In the genomic region with DNA sequence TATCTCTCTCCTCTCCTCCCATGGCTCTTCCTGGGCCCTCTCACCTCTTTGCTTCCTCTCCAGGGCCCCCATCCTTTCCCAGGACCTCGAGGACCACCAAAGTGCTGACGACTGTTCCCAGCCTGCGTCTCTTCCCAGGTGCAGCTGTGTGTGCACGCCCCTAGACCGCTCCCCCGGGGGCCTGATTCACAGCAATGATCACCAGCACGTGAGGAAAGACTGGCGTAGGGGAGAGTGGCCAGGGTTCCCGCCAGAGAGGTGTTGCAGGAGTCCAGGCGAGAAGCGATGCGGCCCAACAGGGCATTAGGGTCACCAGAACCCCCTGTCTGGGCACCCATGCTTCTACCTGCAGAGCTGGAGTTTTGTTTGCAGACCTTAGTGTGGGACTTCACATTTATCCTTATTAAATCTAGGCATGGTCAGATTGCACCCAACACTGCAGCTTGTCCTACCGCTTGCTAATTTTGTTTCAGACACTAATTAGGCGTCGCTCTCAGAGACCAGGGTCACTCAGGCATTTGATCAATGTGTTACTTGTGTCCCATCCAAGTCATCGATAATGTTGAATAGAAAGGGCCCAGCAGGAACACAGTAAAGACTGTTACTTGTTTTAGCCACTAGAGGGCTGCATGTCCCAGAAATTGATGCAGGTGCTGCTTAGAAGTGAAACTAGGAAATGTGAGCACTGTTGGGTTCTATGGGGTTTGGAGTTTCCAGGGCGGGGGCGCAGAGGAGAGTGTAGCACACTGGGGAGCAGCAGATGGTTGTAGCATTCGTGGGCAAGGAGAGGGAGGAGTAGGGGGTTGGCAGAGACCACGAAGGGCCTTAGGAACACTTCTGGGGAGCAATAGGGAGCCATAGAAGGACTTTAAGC, we compare ENCODE assay signal across 1 cellular context.
TF ChIP-seq lines count a peak whose summit lies in the region.

No MANE protein-coding gene starts in this region.

TF ChIP-seq in HepG2, 621 proteins besides CTCF, POLR2A, EP300 and RAD21 (continued from another document):
- 0 out of 2 replicates have a peak, but pooled peaks have one; percentile 19 for TF ChIP-seq HOMEZ (CRISPR knock-in tag; IDR thresholded peaks at IDR 0.05; ENCODE audit: low read depth)
- TF ChIP-seq ZFP37 (CRISPR knock-in tag; IDR thresholded peaks at IDR 0.05; ENCODE audit: borderline replicate concordance), result no peak
- TF ChIP-seq, protein P1, sequence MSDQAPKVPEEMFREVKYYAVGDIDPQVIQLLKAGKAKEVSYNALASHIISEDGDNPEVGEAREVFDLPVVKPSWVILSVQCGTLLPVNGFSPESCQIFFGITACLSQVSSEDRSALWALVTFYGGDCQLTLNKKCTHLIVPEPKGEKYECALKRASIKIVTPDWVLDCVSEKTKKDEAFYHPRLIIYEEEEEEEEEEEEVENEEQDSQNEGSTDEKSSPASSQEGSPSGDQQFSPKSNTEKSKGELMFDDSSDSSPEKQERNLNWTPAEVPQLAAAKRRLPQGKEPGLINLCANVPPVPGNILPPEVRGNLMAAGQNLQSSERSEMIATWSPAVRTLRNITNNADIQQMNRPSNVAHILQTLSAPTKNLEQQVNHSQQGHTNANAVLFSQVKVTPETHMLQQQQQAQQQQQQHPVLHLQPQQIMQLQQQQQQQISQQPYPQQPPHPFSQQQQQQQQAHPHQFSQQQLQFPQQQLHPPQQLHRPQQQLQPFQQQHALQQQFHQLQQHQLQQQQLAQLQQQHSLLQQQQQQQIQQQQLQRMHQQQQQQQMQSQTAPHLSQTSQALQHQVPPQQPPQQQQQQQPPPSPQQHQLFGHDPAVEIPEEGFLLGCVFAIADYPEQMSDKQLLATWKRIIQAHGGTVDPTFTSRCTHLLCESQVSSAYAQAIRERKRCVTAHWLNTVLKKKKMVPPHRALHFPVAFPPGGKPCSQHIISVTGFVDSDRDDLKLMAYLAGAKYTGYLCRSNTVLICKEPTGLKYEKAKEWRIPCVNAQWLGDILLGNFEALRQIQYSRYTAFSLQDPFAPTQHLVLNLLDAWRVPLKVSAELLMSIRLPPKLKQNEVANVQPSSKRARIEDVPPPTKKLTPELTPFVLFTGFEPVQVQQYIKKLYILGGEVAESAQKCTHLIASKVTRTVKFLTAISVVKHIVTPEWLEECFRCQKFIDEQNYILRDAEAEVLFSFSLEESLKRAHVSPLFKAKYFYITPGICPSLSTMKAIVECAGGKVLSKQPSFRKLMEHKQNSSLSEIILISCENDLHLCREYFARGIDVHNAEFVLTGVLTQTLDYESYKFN (CRISPR knock-in tag; conservative IDR thresholded peaks at IDR 0.05), result 0 out of 2 replicates have a peak, but pooled peaks have one; percentile 30
- no peak for TF ChIP-seq ATF1 (CRISPR knock-in tag; IDR thresholded peaks at IDR 0.05)
- TF ChIP-seq ELF4 (CRISPR knock-in tag; IDR thresholded peaks at IDR 0.05; ENCODE audit: borderline replicate concordance), result no peak
- no peak for TF ChIP-seq ATRX (CRISPR knock-in tag; IDR thresholded peaks at IDR 0.05; ENCODE audit: borderline replicate concordance)
- 0 out of 2 replicates have a peak, but pooled peaks have one; percentile 37 for TF ChIP-seq ZBTB7A (CRISPR knock-in tag; IDR thresholded peaks at IDR 0.05)
- TF ChIP-seq, protein P2, sequence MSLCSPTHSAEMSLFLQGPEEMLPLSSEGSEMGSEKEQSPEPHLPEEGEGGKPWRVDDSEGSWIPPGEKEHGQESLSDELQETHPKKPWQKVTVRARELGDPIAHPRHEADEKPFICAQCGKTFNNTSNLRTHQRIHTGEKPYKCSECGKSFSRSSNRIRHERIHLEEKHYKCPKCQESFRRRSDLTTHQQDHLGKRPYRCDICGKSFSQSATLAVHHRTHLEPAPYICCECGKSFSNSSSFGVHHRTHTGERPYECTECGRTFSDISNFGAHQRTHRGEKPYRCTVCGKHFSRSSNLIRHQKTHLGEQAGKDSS (CRISPR knock-in tag; IDR thresholded peaks at IDR 0.05; ENCODE audit: borderline replicate concordance, low read depth), result peak; percentile 98
- no peak for TF ChIP-seq ZNF703 (CRISPR knock-in tag; IDR thresholded peaks at IDR 0.05; ENCODE audit: borderline replicate concordance)
- TF ChIP-seq ZNF253 (CRISPR knock-in tag; IDR thresholded peaks at IDR 0.05; ENCODE audit: borderline replicate concordance), result no peak
- no peak for TF ChIP-seq ZNF468 (CRISPR knock-in tag; IDR thresholded peaks at IDR 0.05)
- peak; percentile 33; the same call in 1 of the 2 replicates for TF ChIP-seq ATF2 (CRISPR knock-in tag; IDR thresholded peaks at IDR 0.05)
- TF ChIP-seq ELF3 (CRISPR knock-in tag; IDR thresholded peaks at IDR 0.05), result peak; percentile 60
- TF ChIP-seq, protein P3, sequence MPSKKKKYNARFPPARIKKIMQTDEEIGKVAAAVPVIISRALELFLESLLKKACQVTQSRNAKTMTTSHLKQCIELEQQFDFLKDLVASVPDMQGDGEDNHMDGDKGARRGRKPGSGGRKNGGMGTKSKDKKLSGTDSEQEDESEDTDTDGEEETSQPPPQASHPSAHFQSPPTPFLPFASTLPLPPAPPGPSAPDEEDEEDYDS (CRISPR knock-in tag; IDR thresholded peaks at IDR 0.05), result 0 out of 2 replicates have a peak, but pooled peaks have one; percentile 11
- TF ChIP-seq, protein P4, sequence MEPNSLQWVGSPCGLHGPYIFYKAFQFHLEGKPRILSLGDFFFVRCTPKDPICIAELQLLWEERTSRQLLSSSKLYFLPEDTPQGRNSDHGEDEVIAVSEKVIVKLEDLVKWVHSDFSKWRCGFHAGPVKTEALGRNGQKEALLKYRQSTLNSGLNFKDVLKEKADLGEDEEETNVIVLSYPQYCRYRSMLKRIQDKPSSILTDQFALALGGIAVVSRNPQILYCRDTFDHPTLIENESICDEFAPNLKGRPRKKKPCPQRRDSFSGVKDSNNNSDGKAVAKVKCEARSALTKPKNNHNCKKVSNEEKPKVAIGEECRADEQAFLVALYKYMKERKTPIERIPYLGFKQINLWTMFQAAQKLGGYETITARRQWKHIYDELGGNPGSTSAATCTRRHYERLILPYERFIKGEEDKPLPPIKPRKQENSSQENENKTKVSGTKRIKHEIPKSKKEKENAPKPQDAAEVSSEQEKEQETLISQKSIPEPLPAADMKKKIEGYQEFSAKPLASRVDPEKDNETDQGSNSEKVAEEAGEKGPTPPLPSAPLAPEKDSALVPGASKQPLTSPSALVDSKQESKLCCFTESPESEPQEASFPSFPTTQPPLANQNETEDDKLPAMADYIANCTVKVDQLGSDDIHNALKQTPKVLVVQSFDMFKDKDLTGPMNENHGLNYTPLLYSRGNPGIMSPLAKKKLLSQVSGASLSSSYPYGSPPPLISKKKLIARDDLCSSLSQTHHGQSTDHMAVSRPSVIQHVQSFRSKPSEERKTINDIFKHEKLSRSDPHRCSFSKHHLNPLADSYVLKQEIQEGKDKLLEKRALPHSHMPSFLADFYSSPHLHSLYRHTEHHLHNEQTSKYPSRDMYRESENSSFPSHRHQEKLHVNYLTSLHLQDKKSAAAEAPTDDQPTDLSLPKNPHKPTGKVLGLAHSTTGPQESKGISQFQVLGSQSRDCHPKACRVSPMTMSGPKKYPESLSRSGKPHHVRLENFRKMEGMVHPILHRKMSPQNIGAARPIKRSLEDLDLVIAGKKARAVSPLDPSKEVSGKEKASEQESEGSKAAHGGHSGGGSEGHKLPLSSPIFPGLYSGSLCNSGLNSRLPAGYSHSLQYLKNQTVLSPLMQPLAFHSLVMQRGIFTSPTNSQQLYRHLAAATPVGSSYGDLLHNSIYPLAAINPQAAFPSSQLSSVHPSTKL (CRISPR knock-in tag; IDR thresholded peaks at IDR 0.05), result peak; percentile 22; the same call in 1 of the 2 replicates
- TF ChIP-seq, protein P5, sequence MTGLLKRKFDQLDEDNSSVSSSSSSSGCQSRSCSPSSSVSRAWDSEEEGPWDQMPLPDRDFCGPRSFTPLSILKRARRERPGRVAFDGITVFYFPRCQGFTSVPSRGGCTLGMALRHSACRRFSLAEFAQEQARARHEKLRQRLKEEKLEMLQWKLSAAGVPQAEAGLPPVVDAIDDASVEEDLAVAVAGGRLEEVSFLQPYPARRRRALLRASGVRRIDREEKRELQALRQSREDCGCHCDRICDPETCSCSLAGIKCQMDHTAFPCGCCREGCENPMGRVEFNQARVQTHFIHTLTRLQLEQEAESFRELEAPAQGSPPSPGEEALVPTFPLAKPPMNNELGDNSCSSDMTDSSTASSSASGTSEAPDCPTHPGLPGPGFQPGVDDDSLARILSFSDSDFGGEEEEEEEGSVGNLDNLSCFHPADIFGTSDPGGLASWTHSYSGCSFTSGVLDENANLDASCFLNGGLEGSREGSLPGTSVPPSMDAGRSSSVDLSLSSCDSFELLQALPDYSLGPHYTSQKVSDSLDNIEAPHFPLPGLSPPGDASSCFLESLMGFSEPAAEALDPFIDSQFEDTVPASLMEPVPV (CRISPR knock-in tag; IDR thresholded peaks at IDR 0.05), result no peak
- TF ChIP-seq, protein P6, sequence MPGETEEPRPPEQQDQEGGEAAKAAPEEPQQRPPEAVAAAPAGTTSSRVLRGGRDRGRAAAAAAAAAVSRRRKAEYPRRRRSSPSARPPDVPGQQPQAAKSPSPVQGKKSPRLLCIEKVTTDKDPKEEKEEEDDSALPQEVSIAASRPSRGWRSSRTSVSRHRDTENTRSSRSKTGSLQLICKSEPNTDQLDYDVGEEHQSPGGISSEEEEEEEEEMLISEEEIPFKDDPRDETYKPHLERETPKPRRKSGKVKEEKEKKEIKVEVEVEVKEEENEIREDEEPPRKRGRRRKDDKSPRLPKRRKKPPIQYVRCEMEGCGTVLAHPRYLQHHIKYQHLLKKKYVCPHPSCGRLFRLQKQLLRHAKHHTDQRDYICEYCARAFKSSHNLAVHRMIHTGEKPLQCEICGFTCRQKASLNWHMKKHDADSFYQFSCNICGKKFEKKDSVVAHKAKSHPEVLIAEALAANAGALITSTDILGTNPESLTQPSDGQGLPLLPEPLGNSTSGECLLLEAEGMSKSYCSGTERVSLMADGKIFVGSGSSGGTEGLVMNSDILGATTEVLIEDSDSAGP (CRISPR knock-in tag; IDR thresholded peaks at IDR 0.05; ENCODE audit: borderline replicate concordance), result peak; percentile 35; the same call in 1 of the 2 replicates
- peak; percentile 50; the same call in 1 of the 2 replicates for TF ChIP-seq HDAC2 (CRISPR knock-in tag; IDR thresholded peaks at IDR 0.05)
- no peak for TF ChIP-seq KLF13 (CRISPR knock-in tag; IDR thresholded peaks at IDR 0.05)
- peak; percentile 59 for TF ChIP-seq ELF1 (CRISPR knock-in tag; IDR thresholded peaks at IDR 0.05)
- peak; percentile 47; the same call in 1 of the 2 replicates for TF ChIP-seq POLR2G (IDR thresholded peaks at IDR 0.05; ENCODE audit: low read depth, low read length)
- TF ChIP-seq FOXP4 (CRISPR knock-in tag; IDR thresholded peaks at IDR 0.05), result 0 out of 2 replicates have a peak, but pooled peaks have one; percentile 22
- no peak for TF ChIP-seq HINFP (CRISPR knock-in tag; IDR thresholded peaks at IDR 0.05; ENCODE audit: low read depth)
- peak; percentile 77; the same call in 1 of the 2 replicates for TF ChIP-seq IRF2 (CRISPR knock-in tag; IDR thresholded peaks at IDR 0.05)
- peak; percentile 30; the same call in 1 of the 2 replicates for TF ChIP-seq MED1 (CRISPR knock-in tag; IDR thresholded peaks at IDR 0.05)
- 0 out of 2 replicates have a peak, but pooled peaks have one; percentile 18 for TF ChIP-seq ZMYM4 (CRISPR knock-in tag; IDR thresholded peaks at IDR 0.05)
- peak; percentile 30; the same call in 1 of the 2 replicates for TF ChIP-seq ZNF3 (CRISPR knock-in tag; IDR thresholded peaks at IDR 0.05)
- TF ChIP-seq PHF8 (CRISPR knock-in tag; IDR thresholded peaks at IDR 0.05), result 0 out of 2 replicates have a peak, but pooled peaks have one; percentile 39
- TF ChIP-seq HDAC1 (CRISPR knock-in tag; IDR thresholded peaks at IDR 0.05), result 0 out of 2 replicates have a peak, but pooled peaks have one; percentile 29
- TF ChIP-seq GATAD2A (CRISPR knock-in tag; IDR thresholded peaks at IDR 0.05), result peak; percentile 72
- no peak for TF ChIP-seq YEATS4 (CRISPR knock-in tag; IDR thresholded peaks at IDR 0.05; ENCODE audit: borderline replicate concordance)
- peak; percentile 54 for TF ChIP-seq SAP130 (CRISPR knock-in tag; IDR thresholded peaks at IDR 0.05; ENCODE audit: low read depth)
TF ChIP-seq in HepG2: peak in this region for 50.
